16 cellular contexts compared by ENCODE assay signal in the genomic region with DNA sequence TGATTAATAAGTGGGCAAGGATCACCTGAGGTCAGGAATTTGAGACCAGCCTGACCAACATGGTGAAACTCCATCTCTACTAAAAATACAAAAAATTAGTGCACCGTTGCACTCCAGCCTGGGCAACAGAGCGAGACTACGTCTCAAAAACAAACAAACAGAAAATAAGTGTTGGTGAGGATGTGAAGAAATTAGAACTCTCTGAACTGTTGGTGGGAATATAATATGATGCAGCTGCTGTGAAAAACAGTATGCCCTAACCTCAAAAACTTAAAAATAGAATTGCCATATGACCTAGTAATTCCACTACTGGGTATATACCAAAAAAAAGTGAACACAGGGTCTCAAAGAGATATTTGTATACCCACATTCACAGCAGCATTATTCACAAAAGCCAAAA. TPM values are rescaled to one million over a fixed set of nuclear protein-coding genes. Genes with fewer than 3 reads are reported as not detected.
DNase-seq lines count a peak whose midpoint lies in the region; ATAC-seq and TF ChIP-seq lines count a peak whose summit lies in the region.
"Had no signal": no experiment of that assay in that cellular context is flagged by ENCODE, and none has a peak within 500 bp of the region (broad histone marks: within the 10 kb centered on the region; RNA-seq: fewer than 3 reads in every experiment).

No MANE protein-coding gene starts in this region.

- H3K4me1 Mint-ChIP-seq in memory B cell, result peaks cover 44% of the 10 kb centered on the region

- peak overlapping the region; percentile 50 to 83 (median 73); a peak in 21 of 22 replicates for H3K4me2 ChIP-seq in BLaER1 treated with 17β-estradiol and CSF1 and Interleukin-3, amounts not matched to agents 10 nM and 100 nM

- no peaks in the 10 kb centered on the region for H3K27me3 Mint-ChIP-seq in memory B cell
- H3K27me3 Mint-ChIP-seq: activated naive CD8-positive, alpha-beta T cell treated with anti-CD3 and anti-CD28 coated beads, Interleukin-2, amount 10 ng/mL, durations not matched to agents 7 days and 5 days had no signal

- peak overlapping the region in 8 of 11 experiments; percentile 34 to 66 (median 46); a peak in 14 of 22 replicates for H3K9ac ChIP-seq in BLaER1 treated with 17β-estradiol and CSF1 and Interleukin-3, amounts not matched to agents 10 nM and 100 nM

- peaks cover 0 to 93% (median 18%) of the 10 kb centered on the region in 11 experiments; a peak in 13 of 22 replicates for H4K20me1 ChIP-seq in BLaER1 treated with 17β-estradiol and CSF1 and Interleukin-3, amounts not matched to agents 10 nM and 100 nM

- H3K36me3 Mint-ChIP-seq in memory B cell, result peaks cover 4% of the 10 kb centered on the region

- peak overlapping the region; percentile 32 to 78 (median 68); a peak in 21 of 22 replicates for H3K27ac ChIP-seq in BLaER1 treated with 17β-estradiol and CSF1 and Interleukin-3, amounts not matched to agents 10 nM and 100 nM
- H3K27ac ChIP-seq in brain microvascular endothelial cell, result no peak overlapping the region
- H3K27ac ChIP-seq: HL-60, SJSA1 had no signal

- no peaks in the 10 kb centered on the region; a peak in 1 of 22 replicates for H3K9me3 ChIP-seq in BLaER1 treated with 17β-estradiol and CSF1 and Interleukin-3, amounts not matched to agents 10 nM and 100 nM (replicated peaks in 1 of 11)
- no peaks in the 10 kb centered on the region for H3K9me3 ChIP-seq in MG63
- H3K9me3 ChIP-seq: SJSA1, uterus had no signal

- ATAC-seq in GM19043 (IDR thresholded peaks at IDR 0.05; ENCODE audit: low read depth, unreplicated experiment) (peak; percentile 48), HG03469 (IDR thresholded peaks at IDR 0.05; ENCODE audit: unreplicated experiment) (peak; percentile 28), memory B cell (ENCODE audit: low read depth) (no peak)

- H3K27me3 ChIP-seq in BLaER1 treated with 17β-estradiol and CSF1 and Interleukin-3, amounts not matched to agents 10 nM and 100 nM, result no peaks in the 10 kb centered on the region
- H3K27me3 ChIP-seq in brain microvascular endothelial cell (replicated peaks) (no peaks in the 10 kb centered on the region), MG63 (no peaks in the 10 kb centered on the region)
- H3K27me3 ChIP-seq: SJSA1, uterus had no signal

- H3K4me1 ChIP-seq in BLaER1 treated with 17β-estradiol and CSF1 and Interleukin-3, amounts not matched to agents 10 nM and 100 nM, result peaks cover 69 to 100% (median 86%) of the 10 kb centered on the region in 10 experiments
- H3K4me1 ChIP-seq: uterus had no signal

- DNase-seq in memory B cell (ENCODE audit: low spot score in 2 of 2) (no peak), KBM-7 (no peak), brain microvascular endothelial cell (no peak), NCI-H1105 treated with DMSO at 0.1 percent for 48 hours (lab: John Stamatoyannopoulos, UW) (no peak), MG63 (no peak)
- DNase-seq: activated CD4-positive, alpha-beta T cell treated with anti-CD3 and anti-CD28 coated beads, Interleukin-2, amount 50 U/mL, for 1 hour; activated naive CD8-positive, alpha-beta T cell treated with anti-CD3 and anti-CD28 coated beads, Interleukin-2, amount 10 ng/mL, durations not matched to agents 7 days and 5 days; HFFc6; NCI-H524 treated with DMSO at 0.1 percent for 48 hours; small intestine; uterus had no signal

- H3K36me3 ChIP-seq in BLaER1 treated with 17β-estradiol and CSF1 and Interleukin-3, amounts not matched to agents 10 nM and 100 nM, result peaks cover 0 to 13% (median 0%) of the 10 kb centered on the region in 11 experiments; a peak in 3 of 22 replicates
- H3K36me3 ChIP-seq in brain microvascular endothelial cell (replicated peaks), result no peaks in the 10 kb centered on the region
- H3K36me3 ChIP-seq in MG63, result no peaks in the 10 kb centered on the region
- H3K36me3 ChIP-seq: SJSA1, uterus had no signal

- H3K27ac Mint-ChIP-seq in memory B cell, result peak overlapping the region; percentile 60
- H3K27ac Mint-ChIP-seq: activated naive CD8-positive, alpha-beta T cell treated with anti-CD3 and anti-CD28 coated beads, Interleukin-2, amount 10 ng/mL, durations not matched to agents 7 days and 5 days; HFFc6 had no signal

- in situ Hi-C loops in KBM-7 (cut with MboI; ENCODE audit: low pct_unique_long_range_greater_than_20kb, low sequenced_read_pairs), result no loop called here
- in situ Hi-C loops in brain microvascular endothelial cell (cut with HindIII; ENCODE audit: low pct_ligation_motif_present, low sequenced_read_pairs), result no loop called here

- peak overlapping the region in 3 of 10 experiments; percentile 10 to 35 (median 21); a peak in 3 of 20 replicates for H3K4me3 ChIP-seq in BLaER1 treated with 17β-estradiol and CSF1 and Interleukin-3, amounts not matched to agents 10 nM and 100 nM
- no peak overlapping the region for H3K4me3 ChIP-seq in brain microvascular endothelial cell (ENCODE audit: low read depth, low read length)
- H3K4me3 ChIP-seq in MG63, result no peak overlapping the region
- H3K4me3 ChIP-seq: SJSA1, uterus had no signal

- no peaks in the 10 kb centered on the region for H3K9me3 Mint-ChIP-seq in memory B cell
- H3K9me3 Mint-ChIP-seq: activated naive CD8-positive, alpha-beta T cell treated with anti-CD3 and anti-CD28 coated beads, Interleukin-2, amount 10 ng/mL, durations not matched to agents 7 days and 5 days; HFFc6 had no signal

- no peak overlapping the region for H3K4me3 Mint-ChIP-seq in memory B cell
- H3K4me3 Mint-ChIP-seq: activated naive CD8-positive, alpha-beta T cell treated with anti-CD3 and anti-CD28 coated beads, Interleukin-2, amount 10 ng/mL, durations not matched to agents 7 days and 5 days; HFFc6 had no signal

- TF ChIP-seq CTCF in brain microvascular endothelial cell (IDR thresholded peaks at IDR 0.05; ENCODE audit: low read depth, low read length, missing control alignments), result no peak

RNA-seq across cellular contexts. Expression of a gene that starts 26.1 kb away (rescaled TPM):
- 29.4 and 50.4 TPM in 2 replicates for total RNA-seq in MG63 (2014; rRNA removed; shearing (Covaris generic); ENCODE audit: low replicate concordance)
